In genomic region chr2:151243468-151243867, GRCh38 we compare ENCODE assay signal across 1 cellular context.
TF ChIP-seq lines count a peak whose summit lies in the region.

No MANE protein-coding gene starts in this region.

TF ChIP-seq in K562, 482 proteins besides CTCF, POLR2A, EP300 and RAD21:
- TF ChIP-seq DMBX1 (CRISPR knock-in tag; IDR thresholded peaks at IDR 0.05; ENCODE audit: borderline replicate concordance) (peak; percentile 63; the same call in 1 of the 2 replicates), ZNF398 (CRISPR knock-in tag; IDR thresholded peaks at IDR 0.05) (no peak), ZBTB8A (IDR thresholded peaks at IDR 0.05; ENCODE audit: partially characterized antibody) (no peak), MEIS2 (IDR thresholded peaks at IDR 0.05; ENCODE audit: partially characterized antibody) (no peak), CBX3 (IDR thresholded peaks at IDR 0.05; ENCODE audit: borderline replicate concordance in 1 of 2, low read length in 2 of 2) (no peak), MYBL2 (IDR thresholded peaks at IDR 0.05; ENCODE audit: low read depth) (no peak), MYBL2 (CRISPR knock-in tag; IDR thresholded peaks at IDR 0.05; ENCODE audit: borderline replicate concordance) (no peak), ZNF778 (CRISPR knock-in tag; IDR thresholded peaks at IDR 0.05) (no peak), NFYB (IDR thresholded peaks at IDR 0.05; ENCODE audit: extremely low read depth, insufficient read length) (no peak), SUPT5H (IDR thresholded peaks at IDR 0.05) (no peak), OTX1 (CRISPR knock-in tag; IDR thresholded peaks at IDR 0.05) (no peak), SMAD4 (CRISPR knock-in tag; conservative IDR thresholded peaks at IDR 0.05) (peak; percentile 73), ZNF24 (IDR thresholded peaks at IDR 0.05) (no peak), DDX20 (tag; IDR thresholded peaks at IDR 0.05; ENCODE audit: low read depth) (0 out of 2 replicates have a peak, but pooled peaks have one; percentile 33), KLF1 (tag; IDR thresholded peaks at IDR 0.05) (no peak), NR2C1 (IDR thresholded peaks at IDR 0.05) (no peak), NR2C1 (tag; IDR thresholded peaks at IDR 0.05) (0 out of 2 replicates have a peak, but pooled peaks have one; percentile 17), GTF2A2 (tag; IDR thresholded peaks at IDR 0.05) (peak; percentile 86), FOSL1 (tag; conservative IDR thresholded peaks at IDR 0.05) (no peak), JUN (IDR thresholded peaks at IDR 0.05; ENCODE audit: borderline replicate concordance, low read depth, low read length) (no peak), JUN (CRISPR knock-in tag; IDR thresholded peaks at IDR 0.05; ENCODE audit: borderline replicate concordance) (no peak), ARID4B (CRISPR knock-in tag; IDR thresholded peaks at IDR 0.05) (no peak), CXXC5 (CRISPR knock-in tag; IDR thresholded peaks at IDR 0.05) (peak; percentile 51; the same call in 1 of the 2 replicates), PTTG1 (tag; IDR thresholded peaks at IDR 0.05; ENCODE audit: low read depth) (peak; percentile 55; the same call in 1 of the 2 replicates), KAT2B (IDR thresholded peaks at IDR 0.05; ENCODE audit: low read depth, low read length) (no peak), MEF2D (tag; conservative IDR thresholded peaks at IDR 0.05; ENCODE audit: low read depth) (0 out of 2 replicates have a peak, but pooled peaks have one; percentile 23), ESRRA (IDR thresholded peaks at IDR 0.05; ENCODE audit: borderline replicate concordance, low read depth) (no peak), SFPQ (IDR thresholded peaks at IDR 0.05; ENCODE audit: low read depth, low read length) (no peak), ZNF589 (CRISPR knock-in tag; IDR thresholded peaks at IDR 0.05; ENCODE audit: low read depth) (0 out of 2 replicates have a peak, but pooled peaks have one; percentile 52), ZNF175 (CRISPR knock-in tag; IDR thresholded peaks at IDR 0.05; ENCODE audit: low read depth) (peak; percentile 49; the same call in 1 of the 2 replicates), ZNF280A (IDR thresholded peaks at IDR 0.05; ENCODE audit: low read depth, partially characterized antibody) (no peak), ZNF311 (CRISPR knock-in tag; IDR thresholded peaks at IDR 0.05) (peak; percentile 54; the same call in 1 of the 2 replicates)
- TF ChIP-seq, protein P1, sequence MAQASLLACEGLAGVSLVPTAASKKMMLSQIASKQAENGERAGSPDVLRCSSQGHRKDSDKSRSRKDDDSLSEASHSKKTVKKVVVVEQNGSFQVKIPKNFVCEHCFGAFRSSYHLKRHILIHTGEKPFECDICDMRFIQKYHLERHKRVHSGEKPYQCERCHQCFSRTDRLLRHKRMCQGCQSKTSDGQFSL (CRISPR knock-in tag; IDR thresholded peaks at IDR 0.05): no peak
- TF ChIP-seq, protein P1 (tag; IDR thresholded peaks at IDR 0.05): peak in 1 of 2 experiments; percentile 84; a peak in 2 of 4 replicates
- TF ChIP-seq, protein P2, sequence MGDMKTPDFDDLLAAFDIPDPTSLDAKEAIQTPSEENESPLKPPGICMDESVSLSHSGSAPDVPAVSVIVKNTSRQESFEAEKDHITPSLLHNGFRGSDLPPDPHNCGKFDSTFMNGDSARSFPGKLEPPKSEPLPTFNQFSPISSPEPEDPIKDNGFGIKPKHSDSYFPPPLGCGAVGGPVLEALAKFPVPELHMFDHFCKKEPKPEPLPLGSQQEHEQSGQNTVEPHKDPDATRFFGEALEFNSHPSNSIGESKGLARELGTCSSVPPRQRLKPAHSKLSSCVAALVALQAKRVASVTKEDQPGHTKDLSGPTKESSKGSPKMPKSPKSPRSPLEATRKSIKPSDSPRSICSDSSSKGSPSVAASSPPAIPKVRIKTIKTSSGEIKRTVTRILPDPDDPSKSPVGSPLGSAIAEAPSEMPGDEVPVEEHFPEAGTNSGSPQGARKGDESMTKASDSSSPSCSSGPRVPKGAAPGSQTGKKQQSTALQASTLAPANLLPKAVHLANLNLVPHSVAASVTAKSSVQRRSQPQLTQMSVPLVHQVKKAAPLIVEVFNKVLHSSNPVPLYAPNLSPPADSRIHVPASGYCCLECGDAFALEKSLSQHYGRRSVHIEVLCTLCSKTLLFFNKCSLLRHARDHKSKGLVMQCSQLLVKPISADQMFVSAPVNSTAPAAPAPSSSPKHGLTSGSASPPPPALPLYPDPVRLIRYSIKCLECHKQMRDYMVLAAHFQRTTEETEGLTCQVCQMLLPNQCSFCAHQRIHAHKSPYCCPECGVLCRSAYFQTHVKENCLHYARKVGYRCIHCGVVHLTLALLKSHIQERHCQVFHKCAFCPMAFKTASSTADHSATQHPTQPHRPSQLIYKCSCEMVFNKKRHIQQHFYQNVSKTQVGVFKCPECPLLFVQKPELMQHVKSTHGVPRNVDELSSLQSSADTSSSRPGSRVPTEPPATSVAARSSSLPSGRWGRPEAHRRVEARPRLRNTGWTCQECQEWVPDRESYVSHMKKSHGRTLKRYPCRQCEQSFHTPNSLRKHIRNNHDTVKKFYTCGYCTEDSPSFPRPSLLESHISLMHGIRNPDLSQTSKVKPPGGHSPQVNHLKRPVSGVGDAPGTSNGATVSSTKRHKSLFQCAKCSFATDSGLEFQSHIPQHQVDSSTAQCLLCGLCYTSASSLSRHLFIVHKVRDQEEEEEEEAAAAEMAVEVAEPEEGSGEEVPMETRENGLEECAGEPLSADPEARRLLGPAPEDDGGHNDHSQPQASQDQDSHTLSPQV (IDR thresholded peaks at IDR 0.05): 0 out of 2 replicates have a peak, but pooled peaks have one; percentile 57
TF ChIP-seq in K562: peak in this region for 13.
